9 cellular contexts compared by ENCODE assay signal in the genomic region with DNA sequence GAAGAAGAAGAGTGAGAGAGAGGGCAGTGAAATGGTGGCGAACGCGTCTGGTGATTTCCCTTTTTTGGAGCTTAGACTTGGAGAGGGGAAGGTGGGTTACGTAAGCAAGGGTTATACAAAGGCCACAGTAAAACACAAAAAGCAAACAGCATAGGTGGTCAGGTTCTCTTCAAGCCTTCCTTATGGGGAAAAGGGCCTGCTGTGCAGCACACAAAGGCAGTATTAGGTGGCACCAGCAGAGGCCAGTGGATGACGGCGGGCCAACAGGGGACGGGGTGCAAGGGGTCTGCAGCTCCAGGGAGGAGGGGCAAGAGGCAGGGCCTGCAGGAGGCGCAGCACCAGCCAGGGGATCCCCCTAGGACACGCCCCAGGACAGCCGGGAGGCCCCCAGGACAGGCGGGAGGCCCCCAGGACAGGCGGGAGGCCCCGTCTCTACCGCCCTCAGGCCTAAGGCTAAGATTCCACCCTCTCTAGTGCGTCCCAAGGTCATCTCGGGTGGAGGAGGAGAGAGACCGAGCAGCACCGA. TPM values are rescaled to one million over a fixed set of nuclear protein-coding genes. Genes with fewer than 3 reads are reported as not detected.
DNase-seq lines count a peak whose midpoint lies in the region; ATAC-seq and TF ChIP-seq lines count a peak whose summit lies in the region.
"Had no signal": no experiment of that assay in that cellular context is flagged by ENCODE, and none has a peak within 500 bp of the region (broad histone marks: within the 10 kb centered on the region; RNA-seq: fewer than 3 reads in every experiment).

No MANE protein-coding gene starts in this region.

- peaks cover 15% of the 10 kb centered on the region for H3K4me1 Mint-ChIP-seq in type B pancreatic cell (ENCODE audit: unreplicated experiment)

- H3K4me1 ChIP-seq in lung (ENCODE audit: control insufficient read depth in 2 of 2, insufficient read depth in 2 of 2, low read length in 2 of 2): peaks cover 2 to 3% of the 10 kb centered on the region in 2 donors

- H3K27ac Mint-ChIP-seq in type B pancreatic cell: peak overlapping the region; percentile 75

- peaks cover 45% of the 10 kb centered on the region for H3K27me3 Mint-ChIP-seq in type B pancreatic cell

- 17% methylated on average over 17 to 18 of the region's 18 CpGs for WGBS in lung, 2 donors

- H3K4me3 Mint-ChIP-seq in type B pancreatic cell: peak overlapping the region; percentile 82

- no peak for TF ChIP-seq CTCF in cardiac fibroblast (IDR thresholded peaks at IDR 0.05; ENCODE audit: low read depth, low read length)
- no peak for TF ChIP-seq CTCF in lung (IDR thresholded peaks at IDR 0.05; ENCODE audit: control extremely low read depth, extremely low read depth)
- TF ChIP-seq CTCF in type B pancreatic cell (conservative IDR thresholded peaks at IDR 0.05): peak; percentile 30

- DNase-seq in cardiac fibroblast (ENCODE audit: low read depth in 2 of 2): no peak
- DNase-seq in lung (ENCODE audit: low spot score): no peak
- no peak for DNase-seq in type B pancreatic cell (ENCODE audit: extremely low spot score, unreplicated experiment)
- no peak for DNase-seq in HK-2 (ENCODE audit: unreplicated experiment)
- DNase-seq in activated CD4-positive, alpha-beta T cell treated with anti-CD3 and anti-CD28 coated beads, Interleukin-2, amount 50 U/mL, for 1 hour: no peak

- H3K36me3 Mint-ChIP-seq in type B pancreatic cell: no peaks in the 10 kb centered on the region

- H3K9me3 Mint-ChIP-seq in type B pancreatic cell: no peaks in the 10 kb centered on the region

- H3K27ac ChIP-seq in lung (ENCODE audit: low read depth in 1 of 2, low read length in 1 of 2): peak overlapping the region in 1 of 2 donors; percentile 68
- H3K27ac ChIP-seq: SK-N-MC had no signal

- no peaks in the 10 kb centered on the region for H3K36me3 ChIP-seq in lung (ENCODE audit: control insufficient read depth in 2 of 2, insufficient read depth in 2 of 2, low read length in 2 of 2)

- no peaks in the 10 kb centered on the region for H3K27me3 ChIP-seq in lung (ENCODE audit: control insufficient read depth, insufficient read depth)

- H3K4me3 ChIP-seq in cardiac fibroblast (replicated peaks in 1 of 2; ENCODE audit: low read depth in 2 of 2, low read length in 2 of 2) (peak overlapping the region; percentile 50 to 52), lung (no peak overlapping the region)

- H3K9me3 ChIP-seq in lung (ENCODE audit: control insufficient read depth in 2 of 2, insufficient read depth in 1 of 2, low read length in 1 of 2): no peaks in the 10 kb centered on the region

- peak; percentile 34 for ATAC-seq in GM18498 (IDR thresholded peaks at IDR 0.05; ENCODE audit: unreplicated experiment)
- peak; percentile 54 for ATAC-seq in HG03432 (IDR thresholded peaks at IDR 0.05; ENCODE audit: unreplicated experiment)
- peak; percentile 64 for ATAC-seq in lung (ENCODE audit: insufficient read depth, low FRiP score)
- no peak for ATAC-seq in GM21360 (IDR thresholded peaks at IDR 0.05; ENCODE audit: unreplicated experiment)

RNA-seq across cellular contexts. Expression of a gene that starts 32.6 kb away (rescaled TPM):
- 100 to 1,000 TPM in 1 of 2 donors, 10 to 100 TPM in 1; 97.7 to 143 TPM for total RNA-seq in lung
- 10 to 100 TPM; 47.7 to 48.2 TPM for polyA plus RNA-seq in lung
- total RNA-seq in type B pancreatic cell (ENCODE audit: low replicate concordance): 43.3 and 49.8 TPM in 2 replicates

RNA-seq across cellular contexts. Expression of a gene that starts 43.8 kb away (rescaled TPM):
- 10 to 100 TPM; 38.4 to 47.6 TPM for total RNA-seq in lung
- polyA plus RNA-seq in lung: 10 to 100 TPM; 12.5 to 60.9 TPM
- total RNA-seq in type B pancreatic cell (ENCODE audit: low replicate concordance): 2.4 and 3.5 TPM in 2 replicates
